Comparison of ENCODE assay signal across 13 cellular contexts in the genomic region with DNA sequence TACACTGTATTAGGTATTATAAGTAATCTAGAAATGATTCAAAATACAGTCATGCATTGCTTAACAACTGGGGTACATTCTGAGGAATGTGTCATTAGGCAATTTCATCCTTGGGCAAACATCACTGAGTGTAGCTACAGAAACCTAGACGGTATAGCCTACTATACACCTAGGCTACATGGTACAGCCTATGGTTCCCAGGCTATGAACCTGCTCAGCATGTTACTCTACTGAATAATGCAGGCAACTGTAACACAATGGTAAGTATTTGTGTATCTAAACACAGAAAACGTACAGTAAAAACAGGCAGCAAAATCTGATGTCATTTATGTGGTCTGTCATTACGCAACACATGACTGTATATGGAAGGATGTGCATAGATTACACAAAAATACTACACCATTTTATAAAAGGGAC.
DNase-seq lines count a peak whose midpoint lies in the region; ATAC-seq and TF ChIP-seq lines count a peak whose summit lies in the region.
"Had no signal": no experiment of that assay in that cellular context is flagged by ENCODE, and none has a peak within 500 bp of the region (broad histone marks: within the 10 kb centered on the region; RNA-seq: fewer than 3 reads in every experiment).

No MANE protein-coding gene starts in this region.

- H3K9me3 Mint-ChIP-seq in activated T-cell treated with anti-CD3 and anti-CD28 coated beads, Interleukin-2, amount 50 U/mL, for 72 hours: no peaks in the 10 kb centered on the region
- H3K9me3 Mint-ChIP-seq: activated CD4-positive, alpha-beta memory T cell treated with anti-CD3 and anti-CD28 coated beads, Interleukin-2, amount 10 ng/mL, durations not matched to agents 7 days and 5 days; neural crest cell had no signal

- TF ChIP-seq CTCF in upper lobe of left lung (IDR thresholded peaks at IDR 0.05) (no peak), suprapubic skin (IDR thresholded peaks at IDR 0.05) (no peak)

- peak overlapping the region; percentile 87 for H3K27ac Mint-ChIP-seq in activated T-cell treated with anti-CD3 and anti-CD28 coated beads, Interleukin-2, amount 50 U/mL, for 72 hours
- H3K27ac Mint-ChIP-seq: activated CD4-positive, alpha-beta memory T cell treated with anti-CD3 and anti-CD28 coated beads, Interleukin-2, amount 10 ng/mL, durations not matched to agents 7 days and 5 days had no signal

- WGBS in upper lobe of left lung, 2 donors: 54 to 70% methylated on average over 3 of the region's 3 CpGs
- 82% methylated on average over 3 of the region's 3 CpGs for WGBS in suprapubic skin

- peak; percentile 75 to 80 for ATAC-seq in activated T-cell treated with anti-CD3 and anti-CD28 coated beads, Interleukin-2, amount 50 U/mL, for 72 hours (replicated peaks in 1 of 2)
- ATAC-seq in upper lobe of left lung (ENCODE audit: low FRiP score in 2 of 2): peak; percentile 38 to 53
- ATAC-seq: Right ventricle myocardium inferior had no signal

- no peaks in the 10 kb centered on the region for H3K9me3 ChIP-seq in upper lobe of left lung
- H3K9me3 ChIP-seq in suprapubic skin: no peaks in the 10 kb centered on the region

- H3K4me1 Mint-ChIP-seq in activated T-cell treated with anti-CD3 and anti-CD28 coated beads, Interleukin-2, amount 50 U/mL, for 72 hours (ENCODE audit: low read depth): peaks cover 99% of the 10 kb centered on the region

- H3K36me3 Mint-ChIP-seq in activated T-cell treated with anti-CD3 and anti-CD28 coated beads, Interleukin-2, amount 50 U/mL, for 72 hours (ENCODE audit: insufficient read depth in 2 of 2): peaks cover 0 to 9% of the 10 kb centered on the region in 2 donors

- H3K27me3 Mint-ChIP-seq in activated T-cell treated with anti-CD3 and anti-CD28 coated beads, Interleukin-2, amount 50 U/mL, for 72 hours (ENCODE audit: low read depth): no peaks in the 10 kb centered on the region
- H3K27me3 Mint-ChIP-seq: activated CD4-positive, alpha-beta memory T cell treated with anti-CD3 and anti-CD28 coated beads, Interleukin-2, amount 10 ng/mL, durations not matched to agents 7 days and 5 days had no signal

- H3K27me3 ChIP-seq in upper lobe of left lung (no peaks in the 10 kb centered on the region), suprapubic skin (no peaks in the 10 kb centered on the region)

- H3K27ac ChIP-seq in upper lobe of left lung (peak overlapping the region in 1 of 4 donors; percentile 17), suprapubic skin (no peak overlapping the region)

- TF ChIP-seq EP300 in upper lobe of left lung (IDR thresholded peaks at IDR 0.05) (no peak), suprapubic skin (IDR thresholded peaks at IDR 0.05) (no peak)

- no peak for DNase-seq in activated T-cell treated with anti-CD3 and anti-CD28 coated beads, Interleukin-2, amount 50 U/mL, for 72 hours
- no peak for DNase-seq in activated T-cell treated with anti-CD3 and anti-CD28 coated beads for 4 hours
- DNase-seq in RPMI7951 (ENCODE audit: low read depth): peak; percentile 34
- peak; percentile 73 for DNase-seq in fibroblast of gingiva (ENCODE audit: low read depth)
- no peak for DNase-seq in upper lobe of left lung
- DNase-seq in NCI-H510A treated with DMSO at 0.1 percent for 48 hours (lab: John Stamatoyannopoulos, UW): no peak
- no peak for DNase-seq in iPS-NIHi11 (ENCODE audit: low spot score)
- DNase-seq in suprapubic skin (ENCODE audit: low spot score in 2 of 2): no peak
- DNase-seq: activated CD4-positive, alpha-beta memory T cell treated with anti-CD3 and anti-CD28 coated beads, Interleukin-2, amount 10 ng/mL, durations not matched to agents 7 days and 5 days; NCI-H1436 treated with DMSO at 0.1 percent for 48 hours; stimulated activated CD4-positive, alpha-beta T cell treated with anti-CD3 and anti-CD28 coated beads, Interleukin-4, amount 100 ng/mL, for 1 hour had no signal

- H3K36me3 ChIP-seq in upper lobe of left lung (no peaks in the 10 kb centered on the region), suprapubic skin (peaks cover 13% of the 10 kb centered on the region)

- no peak overlapping the region for H3K4me3 ChIP-seq in upper lobe of left lung
- no peak overlapping the region for H3K4me3 ChIP-seq in suprapubic skin

- TF ChIP-seq POLR2A in upper lobe of left lung (IDR thresholded peaks at IDR 0.05) (no peak), suprapubic skin (IDR thresholded peaks at IDR 0.05) (no peak)

- H3K4me1 ChIP-seq in upper lobe of left lung (peaks cover 0 to 5% (median 5%) of the 10 kb centered on the region in 4 donors), suprapubic skin (no peaks in the 10 kb centered on the region)

- H3K4me3 Mint-ChIP-seq in activated T-cell treated with anti-CD3 and anti-CD28 coated beads, Interleukin-2, amount 50 U/mL, for 72 hours: peak overlapping the region; percentile 38 to 69
- H3K4me3 Mint-ChIP-seq: activated CD4-positive, alpha-beta memory T cell treated with anti-CD3 and anti-CD28 coated beads, Interleukin-2, amount 10 ng/mL, durations not matched to agents 7 days and 5 days; neural crest cell had no signal

Comparison
In these comparisons a context has a peak if more than half of its experiments do, and no peak if none do; other contexts are left out.
1. DNase-seq: peak in RPMI7951 (single experiment) and fibroblast of gingiva (single experiment); none in activated T-cell treated with anti-CD3 and anti-CD28 coated beads, Interleukin-2, amount 50 U/mL, for 72 hours (0 of 2), activated T-cell treated with anti-CD3 and anti-CD28 coated beads for 4 hours (single experiment), upper lobe of left lung (0 of 2), NCI-H510A treated with DMSO at 0.1 percent for 48 hours (single experiment), iPS-NIHi11 (single experiment) and suprapubic skin (0 of 2).